Comparison of ENCODE assay signal across 9 cellular contexts in the genomic region with DNA sequence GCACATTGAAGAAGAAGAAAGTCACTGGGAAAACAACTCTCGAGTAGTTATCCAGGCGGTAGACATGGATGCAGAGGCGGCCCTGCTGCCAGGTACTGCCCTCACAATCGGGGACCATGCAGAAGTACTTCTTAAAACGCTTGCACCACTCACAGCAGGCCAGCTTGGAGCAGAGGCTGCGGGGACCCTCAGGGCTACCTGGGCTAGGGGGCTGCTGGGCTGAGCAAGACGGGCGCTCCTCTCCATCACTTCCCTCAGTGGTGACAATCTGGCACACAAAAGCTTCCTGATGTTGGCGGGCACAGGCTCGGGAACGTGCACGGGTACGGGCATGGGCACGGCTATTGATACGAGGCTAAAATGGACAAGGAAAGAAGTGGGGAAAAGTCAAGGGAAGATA. TPM values are rescaled to one million over a fixed set of nuclear protein-coding genes. Genes with fewer than 3 reads are reported as not detected.
"Had no signal": no experiment of that assay in that cellular context is flagged by ENCODE, and none has a peak within 500 bp of the region (broad histone marks: within the 10 kb centered on the region; RNA-seq: fewer than 3 reads in every experiment).

No MANE protein-coding gene starts in this region.

- H3K9ac ChIP-seq: GM23248 had no signal

- DNase-seq: GM23248, GOT3, H9, HCEC 1CT, IMR-90, KBM-7 had no signal

- H3K4me1 Mint-ChIP-seq: H9 had no signal

- H3K27ac Mint-ChIP-seq: H9 had no signal

- H3K4me3 ChIP-seq: GM23248 had no signal

- FAIRE-seq: HTR-8/SVneo had no signal

- H2AFZ ChIP-seq: GM23248 had no signal

- H3K27ac ChIP-seq: GM23248 had no signal

- H3K4me3 Mint-ChIP-seq: H9 had no signal

RNA-seq across cellular contexts. Expression of a gene that starts 42.0 kb away (rescaled TPM):
- total RNA-seq: GM23248, H4, HT-29, IMR-90 had no signal
- polyA plus RNA-seq: GM23248, IMR-90 had no signal
